In the genomic region with DNA sequence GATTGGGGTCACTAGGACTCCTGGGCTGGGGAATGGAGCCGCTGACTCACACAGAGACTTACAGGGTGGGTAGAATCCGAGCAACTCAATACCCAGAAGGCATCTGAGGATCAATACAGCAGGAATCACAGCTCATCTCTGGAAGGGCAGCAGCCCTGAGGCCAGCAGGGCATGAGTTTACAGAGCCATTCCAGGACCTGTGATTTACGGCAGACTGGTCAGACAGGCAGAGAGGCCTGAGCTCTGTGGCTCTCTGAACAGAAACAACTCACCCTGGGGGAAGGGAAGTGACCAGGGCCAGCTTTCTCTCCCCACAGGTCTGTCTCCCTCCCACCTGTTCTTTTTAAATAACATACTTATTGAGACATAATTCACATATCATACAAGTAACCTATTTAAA, we compare ENCODE assay signal across 24 cellular contexts.
DNase-seq lines count a peak whose midpoint lies in the region; ATAC-seq and TF ChIP-seq lines count a peak whose summit lies in the region.
"Had no signal": no experiment of that assay in that cellular context is flagged by ENCODE, and none has a peak within 500 bp of the region (broad histone marks: within the 10 kb centered on the region; RNA-seq: fewer than 3 reads in every experiment).

No MANE protein-coding gene starts in this region.

- H3K4me3 ChIP-seq in prostate gland (no peak overlapping the region), MG63 (no peak overlapping the region), heart left ventricle (no peak overlapping the region)
- H3K4me3 ChIP-seq: BLaER1, GM12878 had no signal

- no peak overlapping the region for H3K27ac ChIP-seq in prostate gland
- no peak overlapping the region for H3K27ac ChIP-seq in heart left ventricle
- H3K27ac ChIP-seq: BLaER1, RWPE1 had no signal

- WGBS in prostate gland = 77% methylated on average over 3 of the region's 3 CpGs
- 92 to 96% (median 95%) methylated on average over 3 of the region's 3 CpGs for WGBS in heart left ventricle, 4 donors

- TF ChIP-seq POLR2A in prostate gland (IDR thresholded peaks at IDR 0.05) = no peak
- TF ChIP-seq POLR2A in heart left ventricle (IDR thresholded peaks at IDR 0.05) = no peak

- H3K9me3 ChIP-seq in prostate gland (no peaks in the 10 kb centered on the region), MG63 (no peaks in the 10 kb centered on the region), heart left ventricle (no peaks in the 10 kb centered on the region)
- H3K9me3 ChIP-seq: BLaER1 had no signal

- no peaks in the 10 kb centered on the region for H3K36me3 ChIP-seq in prostate gland
- H3K36me3 ChIP-seq in MG63 = no peaks in the 10 kb centered on the region
- H3K36me3 ChIP-seq in heart left ventricle = no peaks in the 10 kb centered on the region
- H3K36me3 ChIP-seq: BLaER1 had no signal

- DNase-seq in EL (peak; percentile 34), M059J (ENCODE audit: low read depth) (peak; percentile 86), left kidney (ENCODE audit: low read depth, low spot score) (peak; percentile 74), prostate gland (ENCODE audit: low spot score) (peak; percentile 32), MG63 (no peak), heart left ventricle (no peak)
- DNase-seq: CD4-positive, CD25-positive, alpha-beta regulatory T cell; GDM1; H7; KG1; NCI-H1092; NCI-H1436; NCI-H187; NCI-H2081 treated with DMSO at 0.1 percent for 48 hours; NCI-H2171; NCI-H226; NCI-H510A; NCI-H69; SHP77 had no signal

- intact Hi-C loops in prostate gland (cut with DNase I) = no loop called here
- intact Hi-C loops in heart left ventricle (cut with DNase I) = no loop called here

- H3K27me3 ChIP-seq in prostate gland (replicated peaks; ENCODE audit: insufficient read depth) = no peaks in the 10 kb centered on the region
- H3K27me3 ChIP-seq in MG63 = no peaks in the 10 kb centered on the region
- H3K27me3 ChIP-seq in heart left ventricle = peaks cover 0 to 13% (median 0%) of the 10 kb centered on the region in 9 donors
- H3K27me3 ChIP-seq: BLaER1 had no signal

- TF ChIP-seq CTCF in prostate gland (IDR thresholded peaks at IDR 0.05) = no peak
- TF ChIP-seq CTCF in heart left ventricle (IDR thresholded peaks at IDR 0.05) = no peak

- no peaks in the 10 kb centered on the region for H3K4me1 ChIP-seq in prostate gland (replicated peaks)
- peaks cover 0 to 22% (median 7%) of the 10 kb centered on the region in 12 donors for H3K4me1 ChIP-seq in heart left ventricle
- H3K4me1 ChIP-seq: BLaER1 had no signal

- no peak for ATAC-seq in heart left ventricle
- ATAC-seq in HG03565 (IDR thresholded peaks at IDR 0.05; ENCODE audit: unreplicated experiment) = no peak
- ATAC-seq: GM12878, Panc1 had no signal

Comparison
In these comparisons a context has a peak if more than half of its experiments do, and no peak if none do; other contexts are left out.
1. DNase-seq: peak in EL (single experiment), M059J (single experiment), left kidney (single experiment) and prostate gland (single experiment); none in MG63 (single experiment) and heart left ventricle (0 of 5).